Comparison of ENCODE assay signal across 12 cellular contexts in the genomic region with DNA sequence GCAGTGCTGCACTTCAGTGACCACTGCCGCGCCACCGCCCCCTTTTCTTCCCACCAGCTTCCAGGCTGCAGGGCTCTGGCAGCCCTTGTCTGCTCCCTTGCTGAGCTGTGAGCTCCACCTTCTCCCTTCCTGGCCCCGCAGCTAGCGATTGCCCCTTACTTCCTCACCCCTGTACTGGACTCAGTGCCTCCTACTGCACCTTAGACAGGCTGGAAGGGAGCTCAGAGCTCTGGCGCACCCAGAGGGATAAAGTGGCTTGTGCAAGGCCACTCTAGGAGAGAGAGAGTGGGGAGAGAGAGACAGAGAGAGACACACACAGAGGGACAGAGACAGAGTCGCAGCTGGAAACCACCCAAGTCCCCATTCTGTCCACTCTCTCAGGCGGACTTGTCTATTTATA. TPM values are rescaled to one million over a fixed set of nuclear protein-coding genes. Genes with fewer than 3 reads are reported as not detected.
DNase-seq lines count a peak whose midpoint lies in the region; ATAC-seq, FAIRE-seq and TF ChIP-seq lines count a peak whose summit lies in the region.
"Had no signal": no experiment of that assay in that cellular context is flagged by ENCODE, and none has a peak within 500 bp of the region (broad histone marks: within the 10 kb centered on the region; RNA-seq: fewer than 3 reads in every experiment).

No MANE protein-coding gene starts in this region.

- H3K9ac ChIP-seq in HepG2 (ENCODE audit: insufficient read depth, low read depth, low read length) = no peak overlapping the region
- H3K9ac ChIP-seq in Karpas-422 (ENCODE audit: low read length) = no peak overlapping the region

- POLR2A ChIA-PET in HepG2 (lab: Yijun Ruan, JAX) = no interaction called here

- H3K27ac ChIP-seq in cingulate gyrus (ENCODE audit: low read depth, low read length) (peak overlapping the region; percentile 23), HepG2 (ENCODE audit: extremely low read length, insufficient read depth, low read length) (no peak overlapping the region), upper lobe of left lung (no peak overlapping the region), Karpas-422 (ENCODE audit: low read length) (no peak overlapping the region)

- H3K4me2 ChIP-seq in HepG2 (ENCODE audit: low read depth, low read length) = no peak overlapping the region
- no peak overlapping the region for H3K4me2 ChIP-seq in Karpas-422 (ENCODE audit: low read depth, low read length, poor library complexity, severe bottlenecking)

- H3K27me3 ChIP-seq in HepG2 (ENCODE audit: control insufficient read depth in 1 of 2, insufficient read depth in 2 of 2, low read length in 2 of 2) (no peaks in the 10 kb centered on the region), upper lobe of left lung (no peaks in the 10 kb centered on the region), Karpas-422 (ENCODE audit: low read length) (no peaks in the 10 kb centered on the region)

- H3K4me1 ChIP-seq in HepG2 (ENCODE audit: insufficient read depth, low read length) = no peaks in the 10 kb centered on the region
- peaks cover 0 to 29% (median 17%) of the 10 kb centered on the region in 4 donors for H3K4me1 ChIP-seq in upper lobe of left lung
- H3K4me1 ChIP-seq in Karpas-422 (ENCODE audit: low read length) = no peaks in the 10 kb centered on the region

- no peak for FAIRE-seq in HepG2 (lab: Jason Lieb, UNC)
- FAIRE-seq: endometrium had no signal

- no peak for TF ChIP-seq EP300 in HepG2 (IDR thresholded peaks at IDR 0.05; ENCODE audit: low read depth in 2 of 2, low read length in 2 of 2)
- no peak for TF ChIP-seq EP300 in HepG2 (CRISPR knock-in tag; IDR thresholded peaks at IDR 0.05; ENCODE audit: borderline replicate concordance)
- TF ChIP-seq EP300 in upper lobe of left lung (IDR thresholded peaks at IDR 0.05) = no peak

- DNase-seq in NCI-H2171 treated with DMSO at 0.1 percent for 48 hours (lab: John Stamatoyannopoulos, UW) (peak; percentile 3), NCI-H2171 (lab: John Stamatoyannopoulos, UW) (no peak), HepG2 (ENCODE audit: low spot score) (no peak), upper lobe of left lung (peak; percentile 34 to 35), Karpas-422 (no peak)
- no peak for DNase-seq in activated naive CD4-positive, alpha-beta T cell treated with Interleukin-2 at 50 U/mL for 16 hours
- DNase-seq: ACHN had no signal

- TF ChIP-seq CTCF in HepG2 (CRISPR knock-in tag; IDR thresholded peaks at IDR 0.05) = no peak
- no peak for TF ChIP-seq CTCF in upper lobe of left lung (IDR thresholded peaks at IDR 0.05)

- in situ Hi-C loops in HepG2 (cut with HindIII; ENCODE audit: extremely low pct_ligation_motif_present, low pct_unique_long_range_greater_than_20kb) = no loop called here

- BruUV-seq in HepG2 (replicated peaks; lab: Mats Ljungman, UMichigan) = no TSS peak

- H4K20me1 ChIP-seq in HepG2 (ENCODE audit: insufficient read depth, low read length) (no peaks in the 10 kb centered on the region), Karpas-422 (ENCODE audit: insufficient read depth, low read depth, low read length) (no peaks in the 10 kb centered on the region)

- no peaks in the 10 kb centered on the region for H3K9me3 ChIP-seq in HepG2 (ENCODE audit: low read length)
- H3K9me3 ChIP-seq in upper lobe of left lung = no peaks in the 10 kb centered on the region
- no peaks in the 10 kb centered on the region for H3K9me3 ChIP-seq in Karpas-422 (ENCODE audit: low read length)

- TF ChIP-seq POLR2A in HepG2 (IDR thresholded peaks at IDR 0.05; ENCODE audit: insufficient read depth in 1 of 2, low read depth in 2 of 2, low read length in 2 of 2) (no peak), upper lobe of left lung (IDR thresholded peaks at IDR 0.05) (no peak)

- H3K9me2 ChIP-seq in Karpas-422 (replicated peaks; ENCODE audit: insufficient read depth, low read length) = no peaks in the 10 kb centered on the region

- intact Hi-C loops in HepG2 (cut with micrococcal nuclease; ENCODE audit: unreplicated experiment) = no loop called here

- H3K4me3 ChIP-seq in HepG2 (replicated peaks in 1 of 3; ENCODE audit: insufficient read depth in 1 of 3, low read depth in 2 of 3, low read length in 3 of 3) (no peak overlapping the region), upper lobe of left lung (no peak overlapping the region), Karpas-422 (ENCODE audit: low read length) (no peak overlapping the region)

- no peak overlapping the region for H2AFZ ChIP-seq in HepG2 (ENCODE audit: low read length)
- no peak overlapping the region for H2AFZ ChIP-seq in Karpas-422 (ENCODE audit: low read length)

- ATAC-seq in HepG2 = peak; percentile 62
- ATAC-seq in upper lobe of left lung (ENCODE audit: low FRiP score in 2 of 2) = peak in 1 of 2 donors; percentile 64
- ATAC-seq in GM21423 (IDR thresholded peaks at IDR 0.05; ENCODE audit: unreplicated experiment) = no peak

- CTCF ChIA-PET in HepG2 (lab: Yijun Ruan, JAX; ENCODE audit: low intra/inter-chr PET ratio, low total read pairs) = no interaction called here

- no peak for TF ChIP-seq RAD21 in HepG2 (CRISPR knock-in tag; IDR thresholded peaks at IDR 0.05)

- 78% methylated on average over 8 of the region's 8 CpGs for WGBS in HepG2 (ENCODE audit: low lambda C conversion rate)
- 62 to 65% methylated on average over 8 of the region's 8 CpGs for WGBS in upper lobe of left lung, 2 donors

- H3K36me3 ChIP-seq in HepG2 (replicated peaks in 1 of 2; ENCODE audit: control insufficient read depth in 1 of 2, insufficient read depth in 2 of 2, low read length in 2 of 2) (no peaks in the 10 kb centered on the region), upper lobe of left lung (no peaks in the 10 kb centered on the region), Karpas-422 (ENCODE audit: insufficient read depth, low read length) (no peaks in the 10 kb centered on the region)

- no peaks in the 10 kb centered on the region for H3K79me2 ChIP-seq in HepG2 (ENCODE audit: insufficient read depth, low read length)
- no peaks in the 10 kb centered on the region for H3K79me2 ChIP-seq in Karpas-422 (ENCODE audit: low read length)

TF ChIP-seq in HepG2, 621 proteins besides CTCF, POLR2A, EP300 and RAD21:
- TF ChIP-seq, protein P1, sequence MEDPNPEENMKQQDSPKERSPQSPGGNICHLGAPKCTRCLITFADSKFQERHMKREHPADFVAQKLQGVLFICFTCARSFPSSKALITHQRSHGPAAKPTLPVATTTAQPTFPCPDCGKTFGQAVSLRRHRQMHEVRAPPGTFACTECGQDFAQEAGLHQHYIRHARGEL (CRISPR knock-in tag; IDR thresholded peaks at IDR 0.05) = no peak
- peak; percentile 78 for TF ChIP-seq ZSCAN25 (CRISPR knock-in tag; IDR thresholded peaks at IDR 0.05)

RNA-seq across cellular contexts. Expression of a gene that starts 6.0 kb away (rescaled TPM):
- 0.07 TPM in 1 of 2 replicates, not detected in the other for total RNA-seq in HepG2 (2016; rRNA removed; fragmentation: Illumina TruSeq; extraction: Trizol)
- not detected in 2 replicates for total RNA-seq in HepG2 (2016; cell fraction: cytosol; rRNA removed; fragmentation: Illumina TruSeq; extraction: Trizol; ENCODE audit: low read depth)
- not detected in 2 replicates for total RNA-seq in HepG2 (2016; cell fraction: insoluble cytoplasmic fraction; rRNA removed; fragmentation: Illumina TruSeq; extraction: Trizol)
- total RNA-seq in HepG2 (2016; cell fraction: membrane; rRNA removed; fragmentation: Illumina TruSeq; extraction: Trizol) = not detected in 2 replicates
- total RNA-seq in HepG2 (2016; cell fraction: nucleus; rRNA removed; fragmentation: Illumina TruSeq; extraction: Trizol) = not detected in 2 replicates
- polyA plus RNA-seq in HepG2 (2011; rRNA removed) = 0.12 and 0.20 TPM in 2 replicates
- polyA plus RNA-seq in HepG2 (2011; cell fraction: cytosol; rRNA removed) = 0.03 and 0.08 TPM in 2 replicates
- 0.07 TPM in 1 of 2 replicates, not detected in the other for polyA plus RNA-seq in HepG2 (2011; cell fraction: nucleus; rRNA removed)
- polyA plus RNA-seq in HepG2 (2012) = not detected in 2 replicates
- not detected in 2 replicates for polyA plus RNA-seq in HepG2 (2016; cell fraction: cytosol; fragmentation: Illumina TruSeq; extraction: Trizol; ENCODE audit: low read depth)
- 0.19 TPM in 1 of 2 replicates, not detected in the other for polyA plus RNA-seq in HepG2 (2016; cell fraction: insoluble cytoplasmic fraction; fragmentation: Illumina TruSeq; extraction: Trizol; ENCODE audit: low read depth)
- not detected in 2 replicates for polyA plus RNA-seq in HepG2 (2016; cell fraction: membrane; fragmentation: Illumina TruSeq; extraction: Trizol; ENCODE audit: low read depth)
- polyA plus RNA-seq in HepG2 (2016; cell fraction: nucleus; fragmentation: Illumina TruSeq; extraction: Trizol; ENCODE audit: insufficient read depth, low read depth) = not detected in 2 replicates
- polyA minus RNA-seq in HepG2 (2011; rRNA and poly(A)+ RNA removed; ENCODE audit: low replicate concordance) = not detected in 2 replicates
- not detected in 2 replicates for polyA minus RNA-seq in HepG2 (2011; cell fraction: cytosol; rRNA and poly(A)+ RNA removed)
- polyA minus RNA-seq in HepG2 (2011; cell fraction: nucleus; rRNA and poly(A)+ RNA removed) = not detected in 2 replicates
- total RNA-seq in upper lobe of left lung = 1 to 10 TPM in 2 of 6 donors, under 1 TPM in 1, not detected in 3; 0.30 to 2.1 (median 1.6) TPM
- not detected in 2 replicates for total RNA-seq in Karpas-422 (2014; rRNA removed; shearing (Covaris generic); ENCODE audit: low replicate concordance)
- total RNA-seq: HT1080, pulmonary artery endothelial cell had no signal

Comparison
In these comparisons a context has a peak if more than half of its experiments do, and no peak if none do; other contexts are left out.
1. DNase-seq: peak in NCI-H2171 treated with DMSO at 0.1 percent for 48 hours (single experiment) and upper lobe of left lung (2 of 2); none in NCI-H2171 (single experiment), HepG2 (single experiment), activated naive CD4-positive, alpha-beta T cell treated with Interleukin-2 at 50 U/mL for 16 hours (single experiment) and Karpas-422 (single experiment).